1 cellular context compared by ENCODE assay signal in the genomic region with DNA sequence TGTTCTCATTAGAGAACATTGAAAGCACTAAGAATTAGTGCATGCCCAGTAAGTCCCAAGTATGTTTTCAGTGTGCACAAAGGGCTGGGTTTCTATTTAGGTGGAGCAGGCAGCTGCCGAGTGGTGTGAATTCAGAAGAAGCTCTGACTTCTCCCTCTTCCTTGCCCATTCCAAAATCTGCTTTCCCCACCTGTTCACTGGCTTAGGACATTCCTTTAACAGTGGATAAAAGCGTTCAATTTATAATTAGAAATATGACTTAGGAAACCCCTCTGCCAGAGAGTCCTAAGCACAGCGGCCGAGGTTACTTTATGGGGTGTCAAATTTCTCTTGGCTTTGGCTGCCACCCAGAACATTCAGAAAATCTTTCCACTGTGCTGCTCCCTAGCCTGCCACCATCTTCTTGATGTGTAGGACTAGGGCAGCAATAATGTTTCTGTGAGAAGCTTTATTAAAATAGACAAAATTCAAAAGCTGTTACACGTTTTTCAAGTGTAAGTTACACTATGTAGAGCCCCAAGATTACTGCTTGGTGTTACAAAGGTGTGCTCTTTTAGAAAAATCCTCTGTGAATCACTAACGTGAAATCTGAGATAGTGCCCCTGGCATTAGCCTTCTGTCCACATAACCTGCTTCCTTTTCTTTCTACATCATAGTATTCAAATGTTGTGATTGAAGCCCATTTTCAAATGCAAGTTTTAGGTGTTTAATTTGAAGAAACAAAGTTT.
TF ChIP-seq lines count a peak whose summit lies in the region.

No MANE protein-coding gene starts in this region.

TF ChIP-seq in GM23338, 12 proteins besides CTCF, POLR2A, EP300 and RAD21 (continued from another document):
- TF ChIP-seq, protein P1, sequence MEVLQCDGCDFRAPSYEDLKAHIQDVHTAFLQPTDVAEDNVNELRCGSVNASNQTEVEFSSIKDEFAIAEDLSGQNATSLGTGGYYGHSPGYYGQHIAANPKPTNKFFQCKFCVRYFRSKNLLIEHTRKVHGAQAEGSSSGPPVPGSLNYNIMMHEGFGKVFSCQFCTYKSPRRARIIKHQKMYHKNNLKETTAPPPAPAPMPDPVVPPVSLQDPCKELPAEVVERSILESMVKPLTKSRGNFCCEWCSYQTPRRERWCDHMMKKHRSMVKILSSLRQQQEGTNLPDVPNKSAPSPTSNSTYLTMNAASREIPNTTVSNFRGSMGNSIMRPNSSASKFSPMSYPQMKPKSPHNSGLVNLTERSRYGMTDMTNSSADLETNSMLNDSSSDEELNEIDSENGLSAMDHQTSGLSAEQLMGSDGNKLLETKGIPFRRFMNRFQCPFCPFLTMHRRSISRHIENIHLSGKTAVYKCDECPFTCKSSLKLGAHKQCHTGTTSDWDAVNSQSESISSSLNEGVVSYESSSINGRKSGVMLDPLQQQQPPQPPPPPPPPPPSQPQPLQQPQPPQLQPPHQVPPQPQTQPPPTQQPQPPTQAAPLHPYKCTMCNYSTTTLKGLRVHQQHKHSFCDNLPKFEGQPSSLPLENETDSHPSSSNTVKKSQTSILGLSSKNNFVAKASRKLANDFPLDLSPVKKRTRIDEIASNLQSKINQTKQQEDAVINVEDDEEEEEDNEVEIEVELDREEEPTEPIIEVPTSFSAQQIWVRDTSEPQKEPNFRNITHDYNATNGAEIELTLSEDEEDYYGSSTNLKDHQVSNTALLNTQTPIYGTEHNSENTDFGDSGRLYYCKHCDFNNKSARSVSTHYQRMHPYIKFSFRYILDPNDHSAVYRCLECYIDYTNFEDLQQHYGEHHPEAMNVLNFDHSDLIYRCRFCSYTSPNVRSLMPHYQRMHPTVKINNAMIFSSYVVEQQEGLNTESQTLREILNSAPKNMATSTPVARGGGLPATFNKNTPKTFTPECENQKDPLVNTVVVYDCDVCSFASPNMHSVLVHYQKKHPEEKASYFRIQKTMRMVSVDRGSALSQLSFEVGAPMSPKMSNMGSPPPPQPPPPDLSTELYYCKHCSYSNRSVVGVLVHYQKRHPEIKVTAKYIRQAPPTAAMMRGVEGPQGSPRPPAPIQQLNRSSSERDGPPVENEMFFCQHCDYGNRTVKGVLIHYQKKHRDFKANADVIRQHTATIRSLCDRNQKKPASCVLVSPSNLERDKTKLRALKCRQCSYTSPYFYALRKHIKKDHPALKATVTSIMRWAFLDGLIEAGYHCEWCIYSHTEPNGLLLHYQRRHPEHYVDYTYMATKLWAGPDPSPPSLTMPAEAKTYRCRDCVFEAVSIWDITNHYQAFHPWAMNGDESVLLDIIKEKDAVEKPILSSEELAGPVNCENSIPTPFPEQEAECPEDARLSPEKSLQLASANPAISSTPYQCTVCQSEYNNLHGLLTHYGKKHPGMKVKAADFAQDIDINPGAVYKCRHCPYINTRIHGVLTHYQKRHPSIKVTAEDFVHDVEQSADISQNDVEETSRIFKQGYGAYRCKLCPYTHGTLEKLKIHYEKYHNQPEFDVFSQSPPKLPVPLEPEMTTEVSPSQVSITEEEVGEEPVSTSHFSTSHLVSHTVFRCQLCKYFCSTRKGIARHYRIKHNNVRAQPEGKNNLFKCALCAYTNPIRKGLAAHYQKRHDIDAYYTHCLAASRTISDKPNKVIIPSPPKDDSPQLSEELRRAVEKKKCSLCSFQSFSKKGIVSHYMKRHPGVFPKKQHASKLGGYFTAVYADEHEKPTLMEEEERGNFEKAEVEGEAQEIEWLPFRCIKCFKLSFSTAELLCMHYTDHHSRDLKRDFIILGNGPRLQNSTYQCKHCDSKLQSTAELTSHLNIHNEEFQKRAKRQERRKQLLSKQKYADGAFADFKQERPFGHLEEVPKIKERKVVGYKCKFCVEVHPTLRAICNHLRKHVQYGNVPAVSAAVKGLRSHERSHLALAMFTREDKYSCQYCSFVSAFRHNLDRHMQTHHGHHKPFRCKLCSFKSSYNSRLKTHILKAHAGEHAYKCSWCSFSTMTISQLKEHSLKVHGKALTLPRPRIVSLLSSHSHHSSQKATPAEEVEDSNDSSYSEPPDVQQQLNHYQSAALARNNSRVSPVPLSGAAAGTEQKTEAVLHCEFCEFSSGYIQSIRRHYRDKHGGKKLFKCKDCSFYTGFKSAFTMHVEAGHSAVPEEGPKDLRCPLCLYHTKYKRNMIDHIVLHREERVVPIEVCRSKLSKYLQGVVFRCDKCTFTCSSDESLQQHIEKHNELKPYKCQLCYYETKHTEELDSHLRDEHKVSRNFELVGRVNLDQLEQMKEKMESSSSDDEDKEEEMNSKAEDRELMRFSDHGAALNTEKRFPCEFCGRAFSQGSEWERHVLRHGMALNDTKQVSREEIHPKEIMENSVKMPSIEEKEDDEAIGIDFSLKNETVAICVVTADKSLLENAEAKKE (CRISPR knock-in tag; IDR thresholded peaks at IDR 0.05), result no peak
- no peak for TF ChIP-seq POLR2AphosphoS5 (IDR thresholded peaks at IDR 0.05; ENCODE audit: low read depth)
- TF ChIP-seq EZH2 (IDR thresholded peaks at IDR 0.05; ENCODE audit: low read depth, unreplicated experiment), result no peak
- TF ChIP-seq JUNB (IDR thresholded peaks at IDR 0.05; ENCODE audit: unreplicated experiment), result no peak
- TF ChIP-seq, protein P2, sequence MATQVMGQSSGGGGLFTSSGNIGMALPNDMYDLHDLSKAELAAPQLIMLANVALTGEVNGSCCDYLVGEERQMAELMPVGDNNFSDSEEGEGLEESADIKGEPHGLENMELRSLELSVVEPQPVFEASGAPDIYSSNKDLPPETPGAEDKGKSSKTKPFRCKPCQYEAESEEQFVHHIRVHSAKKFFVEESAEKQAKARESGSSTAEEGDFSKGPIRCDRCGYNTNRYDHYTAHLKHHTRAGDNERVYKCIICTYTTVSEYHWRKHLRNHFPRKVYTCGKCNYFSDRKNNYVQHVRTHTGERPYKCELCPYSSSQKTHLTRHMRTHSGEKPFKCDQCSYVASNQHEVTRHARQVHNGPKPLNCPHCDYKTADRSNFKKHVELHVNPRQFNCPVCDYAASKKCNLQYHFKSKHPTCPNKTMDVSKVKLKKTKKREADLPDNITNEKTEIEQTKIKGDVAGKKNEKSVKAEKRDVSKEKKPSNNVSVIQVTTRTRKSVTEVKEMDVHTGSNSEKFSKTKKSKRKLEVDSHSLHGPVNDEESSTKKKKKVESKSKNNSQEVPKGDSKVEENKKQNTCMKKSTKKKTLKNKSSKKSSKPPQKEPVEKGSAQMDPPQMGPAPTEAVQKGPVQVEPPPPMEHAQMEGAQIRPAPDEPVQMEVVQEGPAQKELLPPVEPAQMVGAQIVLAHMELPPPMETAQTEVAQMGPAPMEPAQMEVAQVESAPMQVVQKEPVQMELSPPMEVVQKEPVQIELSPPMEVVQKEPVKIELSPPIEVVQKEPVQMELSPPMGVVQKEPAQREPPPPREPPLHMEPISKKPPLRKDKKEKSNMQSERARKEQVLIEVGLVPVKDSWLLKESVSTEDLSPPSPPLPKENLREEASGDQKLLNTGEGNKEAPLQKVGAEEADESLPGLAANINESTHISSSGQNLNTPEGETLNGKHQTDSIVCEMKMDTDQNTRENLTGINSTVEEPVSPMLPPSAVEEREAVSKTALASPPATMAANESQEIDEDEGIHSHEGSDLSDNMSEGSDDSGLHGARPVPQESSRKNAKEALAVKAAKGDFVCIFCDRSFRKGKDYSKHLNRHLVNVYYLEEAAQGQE (IDR thresholded peaks at IDR 0.05; ENCODE audit: unreplicated experiment), result no peak
